ENCODE assay signal across 9 cellular contexts in genomic region chr11:47394322-47395224, GRCh38. TPM values are rescaled to one million over a fixed set of nuclear protein-coding genes. Genes with fewer than 3 reads are reported as not detected.
A peak's percentile ranks its signal among the peaks of the same experiment; 100 is the strongest.
DNase-seq lines count a peak whose midpoint lies in the region; ATAC-seq and TF ChIP-seq lines count a peak whose summit lies in the region.
"Had no signal": no experiment of that assay in that cellular context is flagged by ENCODE, and none has a peak within 500 bp of the region (broad histone marks: within the 10 kb centered on the region; RNA-seq: fewer than 3 reads in every experiment).

No MANE protein-coding gene starts in this region.

- H3K9me3 Mint-ChIP-seq in activated naive CD8-positive, alpha-beta T cell treated with anti-CD3 and anti-CD28 coated beads for 36 hours = no peaks in the 10 kb centered on the region

- H3K4me3 ChIP-seq in Panc1 (ENCODE audit: low read depth in 2 of 2, low read length in 2 of 2) = no peak overlapping the region
- H3K4me3 ChIP-seq in liver (ENCODE audit: low read depth in 1 of 3, low read length in 3 of 3) = no peak overlapping the region

- no TSS peak for BruUV-seq in Panc1 (replicated peaks; lab: Mats Ljungman, UMichigan)

- peak; percentile 64 for ATAC-seq in GM21447 (IDR thresholded peaks at IDR 0.05; ENCODE audit: unreplicated experiment)
- 0 out of 2 replicates have a peak, but pooled peaks have one; percentile 10 for ATAC-seq in Panc1

- no peaks in the 10 kb centered on the region; the same call in 1 of the 2 replicates for H3K4me1 ChIP-seq in Panc1 (ENCODE audit: control insufficient read depth, insufficient read depth, low read length)
- H3K4me1 ChIP-seq in liver (ENCODE audit: control insufficient read depth in 4 of 4, insufficient read depth in 4 of 4, low read length in 3 of 4) = peaks cover 0 to 4% (median 0%) of the 10 kb centered on the region in 4 donors

- H3K27ac ChIP-seq in Panc1 (ENCODE audit: low read length) (no peak overlapping the region), liver (ENCODE audit: low read depth in 1 of 2, low read length in 2 of 2) (peak overlapping the region; percentile 75 to 87)

- CTCF ChIA-PET in Panc1 (lab: Charles Lee) = no interaction called here

- H3K27me3 ChIP-seq in Panc1 (ENCODE audit: control insufficient read depth, insufficient read depth, low read length) = no peaks in the 10 kb centered on the region
- no peaks in the 10 kb centered on the region for H3K27me3 ChIP-seq in liver (ENCODE audit: control insufficient read depth in 4 of 4, insufficient read depth in 4 of 4, low read length in 3 of 4)

- no peaks in the 10 kb centered on the region for H3K27me3 Mint-ChIP-seq in activated naive CD8-positive, alpha-beta T cell treated with anti-CD3 and anti-CD28 coated beads for 36 hours

- in situ Hi-C loops in Panc1 (cut with HindIII; ENCODE audit: low pct_unique_long_range_greater_than_20kb, low sequenced_read_pairs) = no loop called here

- H3K27ac Mint-ChIP-seq in activated naive CD8-positive, alpha-beta T cell treated with anti-CD3 and anti-CD28 coated beads for 36 hours = peak overlapping the region; percentile 92

- POLR2A ChIA-PET in Panc1 (lab: Charles Lee) = no interaction called here

- peak overlapping the region in 1 of 2 donors; percentile 44 for H3K9ac ChIP-seq in liver (ENCODE audit: low read depth in 1 of 2, low read length in 2 of 2)

- intact Hi-C loops in Panc1 (cut with micrococcal nuclease; ENCODE audit: unreplicated experiment) = no loop called here

- no peaks in the 10 kb centered on the region for H3K36me3 Mint-ChIP-seq in activated naive CD8-positive, alpha-beta T cell treated with anti-CD3 and anti-CD28 coated beads for 36 hours

- no peak for TF ChIP-seq RAD21 in liver (IDR thresholded peaks at IDR 0.05)

- H3K36me3 ChIP-seq in Panc1 (ENCODE audit: control insufficient read depth, insufficient read depth, low read length) (no peaks in the 10 kb centered on the region), liver (ENCODE audit: control insufficient read depth in 4 of 4, insufficient read depth in 3 of 4, low read depth in 1 of 4, low read length in 3 of 4) (no peaks in the 10 kb centered on the region)

- H3K4me1 Mint-ChIP-seq in activated naive CD8-positive, alpha-beta T cell treated with anti-CD3 and anti-CD28 coated beads for 36 hours = peaks cover 24% of the 10 kb centered on the region

- 80% methylated on average over 39 of the region's 39 CpGs for WGBS in liver

- H3K4me3 Mint-ChIP-seq in activated naive CD8-positive, alpha-beta T cell treated with anti-CD3 and anti-CD28 coated beads for 36 hours = peak overlapping the region; percentile 60

- DNase-seq in Panc1 (ENCODE audit: low read depth, low spot score) = no peak
- DNase-seq in activated naive CD8-positive, alpha-beta T cell treated with anti-CD3 and anti-CD28 coated beads for 36 hours = peak; percentile 58
- peak in 5 of 6 experiments; percentile 15 to 60 (median 41) for DNase-seq in stimulated activated naive CD4-positive, alpha-beta T cell (lab: John Stamatoyannopoulos, UW)
- DNase-seq in iPS-NIHi7 (ENCODE audit: extremely low spot score) = no peak
- no peak for DNase-seq in A172 (ENCODE audit: low spot score)
- no peak for DNase-seq in RKO (ENCODE audit: low spot score)

- TF ChIP-seq CTCF in Panc1 (IDR thresholded peaks at IDR 0.05) = no peak
- TF ChIP-seq CTCF in liver (IDR thresholded peaks at IDR 0.05; ENCODE audit: low read depth, low read length, missing input control) = no peak

- H3K9me3 ChIP-seq in Panc1 (ENCODE audit: control insufficient read depth, insufficient read depth, low read depth, low read length) (no peaks in the 10 kb centered on the region), liver (ENCODE audit: control insufficient read depth in 4 of 4, low read length in 3 of 4) (no peaks in the 10 kb centered on the region)

TF ChIP-seq in liver, 16 proteins besides CTCF, POLR2A, EP300 and RAD21:
- no peak for TF ChIP-seq HNF4A (conservative IDR thresholded peaks at IDR 0.05)
- TF ChIP-seq HNF4G (IDR thresholded peaks at IDR 0.05) = no peak
- TF ChIP-seq RXRA (IDR thresholded peaks at IDR 0.05) = no peak
- TF ChIP-seq FOXA1 (IDR thresholded peaks at IDR 0.05) = no peak
- TF ChIP-seq SP1 (IDR thresholded peaks at IDR 0.05) = peak; percentile 54
- no peak for TF ChIP-seq TAF1 (conservative IDR thresholded peaks at IDR 0.05)
- no peak for TF ChIP-seq JUND (IDR thresholded peaks at IDR 0.05)
- TF ChIP-seq ZBTB33 (IDR thresholded peaks at IDR 0.05) = no peak
- TF ChIP-seq REST (IDR thresholded peaks at IDR 0.05) = no peak
- no peak for TF ChIP-seq EGR1 (IDR thresholded peaks at IDR 0.05; ENCODE audit: low read depth in 2 of 2)
- no peak for TF ChIP-seq FOXA2 (IDR thresholded peaks at IDR 0.05)
- peak; percentile 6 for TF ChIP-seq NR2F2 (IDR thresholded peaks at IDR 0.05)
- peak in 1 of 2 donors; percentile 31 for TF ChIP-seq GABPA (IDR thresholded peaks at IDR 0.05 in 1 of 2, conservative IDR thresholded peaks at IDR 0.05 in 1 of 2)
- no peak for TF ChIP-seq YY1 (IDR thresholded peaks at IDR 0.05)

RNA-seq across cellular contexts. Expression of gene SLC39A13, which starts 13.8 kb away (rescaled TPM):
- 50.2 TPM for total RNA-seq in Panc1 (2021; ENCODE audit: unreplicated experiment)
- polyA plus RNA-seq in Panc1 (2012; ENCODE audit: insufficient read length) = 71.3 TPM
- total RNA-seq in activated naive CD8-positive, alpha-beta T cell treated with anti-CD3 and anti-CD28 coated beads for 36 hours = 10 to 100 TPM; 10.9 to 11.4 TPM
- 10 to 100 TPM in 1 of 2 donors, 1 to 10 TPM in 1; 8.2 to 13.0 TPM for total RNA-seq in liver
- polyA plus RNA-seq in liver = 10 to 100 TPM in 1 of 2 donors, 1 to 10 TPM in 1; 8.4 to 17.5 TPM
- 103 and 108 TPM in 2 replicates for total RNA-seq in A172 (2014; rRNA removed; shearing (Covaris generic))

RNA-seq across cellular contexts. Expression of gene SPI1, which starts 16.2 kb away (rescaled TPM):
- 0.31 TPM for total RNA-seq in Panc1 (2021; ENCODE audit: unreplicated experiment)
- polyA plus RNA-seq in Panc1 (2012; ENCODE audit: insufficient read length) = not detected
- under 1 TPM; 0.25 to 0.36 TPM for total RNA-seq in activated naive CD8-positive, alpha-beta T cell treated with anti-CD3 and anti-CD28 coated beads for 36 hours
- 10 to 100 TPM; 12.5 to 14.2 TPM for total RNA-seq in liver
- 10 to 100 TPM in 1 of 2 donors, 1 to 10 TPM in 1; 2.3 to 14.4 TPM for polyA plus RNA-seq in liver
- total RNA-seq in A172 (2014; rRNA removed; shearing (Covaris generic)) = 0.10 TPM in 1 of 2 replicates, not detected in the other
- total RNA-seq: T-helper 2 cell treated with Interferon-gamma antibody and Interleukin-4, amounts not matched to agents 100 ng/mL and 5 ng/mL, for 36 hours had no signal

RNA-seq across cellular contexts. Expression of gene PSMC3, which starts 31.7 kb away (rescaled TPM):
- 181 TPM for total RNA-seq in Panc1 (2021; ENCODE audit: unreplicated experiment)
- 229 TPM for polyA plus RNA-seq in Panc1 (2012; ENCODE audit: insufficient read length)
- 100 to 1,000 TPM; 168 to 176 TPM for total RNA-seq in activated naive CD8-positive, alpha-beta T cell treated with anti-CD3 and anti-CD28 coated beads for 36 hours
- 10 to 100 TPM; 58.0 to 96.6 TPM for total RNA-seq in liver
- polyA plus RNA-seq in liver = 100 to 1,000 TPM; 110 TPM
- 435 and 665 TPM in 2 replicates for total RNA-seq in A172 (2014; rRNA removed; shearing (Covaris generic))

RNA-seq across cellular contexts. Expression of gene MYBPC3, which starts 42.1 kb away (rescaled TPM):
- total RNA-seq in Panc1 (2021; ENCODE audit: unreplicated experiment) = not detected
- polyA plus RNA-seq in Panc1 (2012; ENCODE audit: insufficient read length) = not detected
- not detected for total RNA-seq in activated naive CD8-positive, alpha-beta T cell treated with anti-CD3 and anti-CD28 coated beads for 36 hours
- total RNA-seq in liver = under 1 TPM in 1 of 2 donors, not detected in 1; 0.25 TPM
- under 1 TPM in 1 of 2 donors, not detected in 1; 0.01 TPM for polyA plus RNA-seq in liver
- total RNA-seq in A172 (2014; rRNA removed; shearing (Covaris generic)) = not detected in 2 replicates
- total RNA-seq: T-helper 2 cell treated with Interferon-gamma antibody and Interleukin-4, amounts not matched to agents 100 ng/mL and 5 ng/mL, for 36 hours had no signal

RNA-seq across cellular contexts. Expression of gene RAPSN, which starts 54.4 kb away (rescaled TPM):
- total RNA-seq in Panc1 (2021; ENCODE audit: unreplicated experiment) (1.8 TPM), liver (under 1 TPM in 1 of 2 donors, not detected in 1; 0.59 TPM)
- polyA plus RNA-seq in Panc1 (2012; ENCODE audit: insufficient read length) = 1.3 TPM
- under 1 TPM in 1 of 2 experiments, not detected in 1; 0.19 TPM for total RNA-seq in activated naive CD8-positive, alpha-beta T cell treated with anti-CD3 and anti-CD28 coated beads for 36 hours
- polyA plus RNA-seq in liver = under 1 TPM; 0.12 to 0.28 TPM
- not detected in 2 replicates for total RNA-seq in A172 (2014; rRNA removed; shearing (Covaris generic))

Comparison
In these comparisons a context has a peak if more than half of its experiments do, and no peak if none do; other contexts are left out.
1. DNase-seq: peak in activated naive CD8-positive, alpha-beta T cell treated with anti-CD3 and anti-CD28 coated beads for 36 hours (single experiment) and stimulated activated naive CD4-positive, alpha-beta T cell (5 of 6); none in Panc1 (single experiment), iPS-NIHi7 (single experiment), A172 (single experiment) and RKO (single experiment).
2. RNA of gene SPI1, which starts 16.2 kb away (total RNA-seq): 12.5 to 14.2 TPM in liver; 0.25 to 0.36 TPM in activated naive CD8-positive, alpha-beta T cell treated with anti-CD3 and anti-CD28 coated beads for 36 hours, 0.31 TPM in Panc1 (single experiment) and 0.10 TPM in A172; every median in the first group is over 4 times any median in the second.